ENCODE assay signal across 8 cellular contexts in genomic region chr2:119823734-119824334, GRCh38.
DNase-seq lines count a peak whose midpoint lies in the region; ATAC-seq and TF ChIP-seq lines count a peak whose summit lies in the region.

No MANE protein-coding gene starts in this region.

- no CpG with 5 or more reads among the region's 7 CpGs for WGBS in trophoblast cell (ENCODE audit: extremely low coverage, insufficient coverage, insufficient read length)

- peaks cover 3% of the 10 kb centered on the region for H3K36me3 Mint-ChIP-seq in T-helper 2 cell treated with Interferon-gamma antibody and Interleukin-4, amounts not matched to agents 5 μg/mL and 100 μg/mL, for 36 hours (ENCODE audit: low read depth)

- H3K4ac ChIP-seq in trophoblast cell (ENCODE audit: low read depth, low read length): no peak overlapping the region

- H3K9ac ChIP-seq in trophoblast cell (ENCODE audit: low read length): no peak overlapping the region

- TF ChIP-seq CTCF in WERI-Rb-1 (IDR thresholded peaks at IDR 0.05; ENCODE audit: low read depth, low read length) (peak; percentile 58), fibroblast of mammary gland (conservative IDR thresholded peaks at IDR 0.05; ENCODE audit: control insufficient read depth, insufficient read depth, low read depth, low read length) (peak; percentile 79)

- H2AK5ac ChIP-seq in trophoblast cell (ENCODE audit: low read length): no peak overlapping the region

- H3K79me1 ChIP-seq in trophoblast cell (ENCODE audit: low read length): no peaks in the 10 kb centered on the region

- H3K27me3 Mint-ChIP-seq in T-helper 2 cell treated with Interferon-gamma antibody and Interleukin-4, amounts not matched to agents 5 μg/mL and 100 μg/mL, for 36 hours (ENCODE audit: low read depth): no peaks in the 10 kb centered on the region

- H3K27me3 ChIP-seq in WERI-Rb-1 (ENCODE audit: insufficient read depth, low read depth, severe bottlenecking) (no peaks in the 10 kb centered on the region), trophoblast cell (ENCODE audit: insufficient read depth, low read length) (no peaks in the 10 kb centered on the region)

- H4K91ac ChIP-seq in trophoblast cell (ENCODE audit: low read depth, low read length): no peak overlapping the region

- H3K4me1 ChIP-seq in trophoblast cell (ENCODE audit: control insufficient read depth in 1 of 2, insufficient read depth in 2 of 2, low read length in 2 of 2): peaks cover 0 to 2% of the 10 kb centered on the region in 2 experiments

- H4K12ac ChIP-seq in trophoblast cell (ENCODE audit: low read depth, low read length): no peak overlapping the region

- ATAC-seq in GM19324 (IDR thresholded peaks at IDR 0.05; ENCODE audit: low FRiP score, unreplicated experiment): no peak

- DNase-seq in T-helper 2 cell: peak in 3 of 5 experiments; percentile 7 to 53 (median 13)
- DNase-seq in T-helper 2 cell treated with Interferon-gamma antibody and Interleukin-4, amounts not matched to agents 5 μg/mL and 100 μg/mL, for 36 hours (ENCODE audit: low spot score): no peak
- peak; percentile 53 for DNase-seq in KBM-7
- DNase-seq in WERI-Rb-1: peak; percentile 20
- DNase-seq in fibroblast of mammary gland (ENCODE audit: low read depth): peak; percentile 60
- peak; percentile 11 to 45 for DNase-seq in trophoblast cell
- no peak for DNase-seq in NCI-H1105 treated with DMSO at 0.1 percent for 48 hours (lab: John Stamatoyannopoulos, UW)

- H2BK12ac ChIP-seq in trophoblast cell (ENCODE audit: low read length): no peak overlapping the region

- H3K9me3 Mint-ChIP-seq in T-helper 2 cell treated with Interferon-gamma antibody and Interleukin-4, amounts not matched to agents 5 μg/mL and 100 μg/mL, for 36 hours: peaks cover 1% of the 10 kb centered on the region

- no peak overlapping the region for H2BK5ac ChIP-seq in trophoblast cell (ENCODE audit: low read depth, low read length, poor library complexity)

- in situ Hi-C loops in KBM-7 (cut with MboI; ENCODE audit: low pct_unique_long_range_greater_than_20kb, low sequenced_read_pairs): no loop called here

- H3K9me3 ChIP-seq in WERI-Rb-1 (ENCODE audit: severe bottlenecking) (no peaks in the 10 kb centered on the region), trophoblast cell (ENCODE audit: insufficient read depth, low read depth, low read length) (peaks cover 1% of the 10 kb centered on the region)

- H3K4me2 ChIP-seq in trophoblast cell (ENCODE audit: low read length): no peak overlapping the region

- H3K23ac ChIP-seq in trophoblast cell (ENCODE audit: low read length): no peak overlapping the region

- H3K36me3 ChIP-seq in WERI-Rb-1 (no peaks in the 10 kb centered on the region), trophoblast cell (ENCODE audit: control insufficient read depth in 1 of 2, insufficient read depth in 2 of 2, low read length in 2 of 2) (no peaks in the 10 kb centered on the region)

- H4K8ac ChIP-seq in trophoblast cell (ENCODE audit: low read depth, low read length): no peak overlapping the region

- H3K79me2 ChIP-seq in trophoblast cell (ENCODE audit: control insufficient read depth, insufficient read depth, low read length, poor library complexity): no peaks in the 10 kb centered on the region

- no peak overlapping the region for H3K14ac ChIP-seq in trophoblast cell (ENCODE audit: low read length)

- H3K4me3 ChIP-seq in WERI-Rb-1 (ENCODE audit: low read depth, low read length) (no peak overlapping the region), fibroblast of mammary gland (ENCODE audit: control insufficient read depth, low read depth, low read length) (no peak overlapping the region), trophoblast cell (ENCODE audit: low read depth, low read length) (no peak overlapping the region)

- H2BK120ac ChIP-seq in trophoblast cell (ENCODE audit: insufficient read depth, low read length, poor library complexity): no peak overlapping the region

- H2AFZ ChIP-seq in trophoblast cell (ENCODE audit: insufficient read depth, low read length, poor library complexity): no peak overlapping the region

- H3K27ac ChIP-seq in WERI-Rb-1: no peak overlapping the region
- no peak overlapping the region for H3K27ac ChIP-seq in trophoblast cell (ENCODE audit: low read depth, low read length)

- H3K18ac ChIP-seq in trophoblast cell (ENCODE audit: low read length): no peak overlapping the region

- H3K4me3 Mint-ChIP-seq in T-helper 2 cell treated with Interferon-gamma antibody and Interleukin-4, amounts not matched to agents 5 μg/mL and 100 μg/mL, for 36 hours: no peak overlapping the region

- H3K4me1 Mint-ChIP-seq in T-helper 2 cell treated with Interferon-gamma antibody and Interleukin-4, amounts not matched to agents 5 μg/mL and 100 μg/mL, for 36 hours (ENCODE audit: low read depth): peaks cover 21% of the 10 kb centered on the region

- no peak overlapping the region for H3K27ac Mint-ChIP-seq in T-helper 2 cell treated with Interferon-gamma antibody and Interleukin-4, amounts not matched to agents 5 μg/mL and 100 μg/mL, for 36 hours

Comparison
In these comparisons a context has a peak if more than half of its experiments do, and no peak if none do; other contexts are left out.
1. DNase-seq: peak in T-helper 2 cell (3 of 5), KBM-7 (single experiment), WERI-Rb-1 (single experiment), fibroblast of mammary gland (single experiment) and trophoblast cell (2 of 2); none in T-helper 2 cell treated with Interferon-gamma antibody and Interleukin-4, amounts not matched to agents 5 μg/mL and 100 μg/mL, for 36 hours (single experiment) and NCI-H1105 treated with DMSO at 0.1 percent for 48 hours (single experiment).